17 cellular contexts compared by ENCODE assay signal in the genomic region with DNA sequence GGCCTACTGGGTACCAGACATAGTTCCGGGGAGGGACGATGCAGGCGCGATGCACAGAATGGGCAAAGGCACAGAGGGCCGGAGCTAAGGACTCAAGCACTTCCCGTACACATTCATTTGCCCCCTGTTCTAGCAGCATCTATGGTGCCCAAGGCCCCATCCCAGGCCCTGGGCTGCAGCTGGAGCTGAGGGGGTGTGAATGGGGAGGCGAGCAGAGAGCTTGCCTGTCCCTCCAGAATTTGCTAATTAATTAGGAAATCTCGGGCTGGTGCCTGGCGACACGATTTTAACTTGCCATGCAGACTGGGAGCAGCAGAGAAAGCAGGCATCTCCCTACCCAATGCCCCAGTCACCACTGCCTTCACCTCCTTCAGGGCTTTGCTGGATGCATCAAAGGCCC. TPM values are rescaled to one million over a fixed set of nuclear protein-coding genes. Genes with fewer than 3 reads are reported as not detected.
DNase-seq lines count a peak whose midpoint lies in the region; ATAC-seq, FAIRE-seq and TF ChIP-seq lines count a peak whose summit lies in the region.
"Had no signal": no experiment of that assay in that cellular context is flagged by ENCODE, and none has a peak within 500 bp of the region (broad histone marks: within the 10 kb centered on the region; RNA-seq: fewer than 3 reads in every experiment).

No MANE protein-coding gene starts in this region.

- in situ Hi-C loops in HepG2 (cut with HindIII; ENCODE audit: extremely low pct_ligation_motif_present, low pct_unique_long_range_greater_than_20kb), result loop anchor here (5.0 kb wide), 1 partner anchor 38 kb away; no protein-coding TSS in a partner anchor

- intact Hi-C loops in HepG2 (cut with micrococcal nuclease; ENCODE audit: unreplicated experiment) (no loop called here), right lobe of liver (cut with DNase I) (no loop called here), left lung (cut with DNase I) (no loop called here)

- no peaks in the 10 kb centered on the region for H3K79me2 ChIP-seq in HepG2 (ENCODE audit: insufficient read depth, low read length)
- H3K79me2 ChIP-seq in SK-N-SH (ENCODE audit: insufficient read depth), result no peaks in the 10 kb centered on the region

- TF ChIP-seq POLR2A in HepG2 (IDR thresholded peaks at IDR 0.05; ENCODE audit: insufficient read depth in 1 of 2, low read depth in 2 of 2, low read length in 2 of 2) (no peak), right lobe of liver (IDR thresholded peaks at IDR 0.05) (no peak), gastroesophageal sphincter (IDR thresholded peaks at IDR 0.05) (no peak)

- ATAC-seq in HepG2 (peak; percentile 38), right lobe of liver (no peak), left lung (no peak), GM18519 (IDR thresholded peaks at IDR 0.05; ENCODE audit: low FRiP score, unreplicated experiment) (no peak), gastroesophageal sphincter (no peak)
- ATAC-seq: Right ventricle myocardium inferior had no signal

- TF ChIP-seq RAD21 in HepG2 (CRISPR knock-in tag; IDR thresholded peaks at IDR 0.05), result no peak
- TF ChIP-seq RAD21 in SK-N-SH (IDR thresholded peaks at IDR 0.05; ENCODE audit: low read length), result no peak

- peaks cover 30% of the 10 kb centered on the region for H3F3A ChIP-seq in SK-N-SH (replicated peaks; ENCODE audit: insufficient read depth)

- BruUV-seq in HepG2 (replicated peaks; lab: Mats Ljungman, UMichigan), result no TSS peak

- H3K4me1 ChIP-seq in HepG2 (ENCODE audit: insufficient read depth, low read length) (peaks cover 85% of the 10 kb centered on the region), right lobe of liver (peaks cover 0 to 27% (median 3%) of the 10 kb centered on the region in 4 donors), SK-N-SH (ENCODE audit: control insufficient read depth in 1 of 2, insufficient read depth in 2 of 2, low read depth in 1 of 2, low read length in 1 of 2) (peaks cover 0 to 10% of the 10 kb centered on the region in 2 experiments; a peak in 2 of 4 replicates), left lung (peaks cover 24 to 26% of the 10 kb centered on the region in 2 donors), gastroesophageal sphincter (peaks cover 0 to 9% (median 0%) of the 10 kb centered on the region in 3 donors)

- TF ChIP-seq EP300 in HepG2 (IDR thresholded peaks at IDR 0.05; ENCODE audit: low read depth in 2 of 2, low read length in 2 of 2), result no peak
- no peak for TF ChIP-seq EP300 in HepG2 (CRISPR knock-in tag; IDR thresholded peaks at IDR 0.05; ENCODE audit: borderline replicate concordance)
- TF ChIP-seq EP300 in SK-N-SH (IDR thresholded peaks at IDR 0.05; ENCODE audit: borderline replicate concordance in 1 of 2, low read depth in 1 of 2, low read length in 1 of 2), result no peak
- TF ChIP-seq EP300 in gastroesophageal sphincter (IDR thresholded peaks at IDR 0.05), result no peak

- H3K4me3 ChIP-seq in HepG2 (replicated peaks in 1 of 3; ENCODE audit: insufficient read depth in 1 of 3, low read depth in 2 of 3, low read length in 3 of 3) (0 out of 6 replicates have a peak overlapping the region, but pooled peaks of 1 of the 3 experiments have one; percentile 3), right lobe of liver (no peak overlapping the region), SK-N-SH (ENCODE audit: low read depth in 2 of 2, low read length in 1 of 2) (no peak overlapping the region), left lung (no peak overlapping the region), gastroesophageal sphincter (no peak overlapping the region)
- H3K4me3 ChIP-seq: K562 had no signal

- no peak overlapping the region for H2AFZ ChIP-seq in HepG2 (ENCODE audit: low read length)
- H2AFZ ChIP-seq in SK-N-SH (ENCODE audit: low read depth), result no peak overlapping the region

- H3K9me2 ChIP-seq in SK-N-SH, result no peaks in the 10 kb centered on the region

- H3K9ac ChIP-seq in HepG2 (ENCODE audit: insufficient read depth, low read depth, low read length) (no peak overlapping the region), SK-N-SH (no peak overlapping the region)

- POLR2A ChIA-PET in HepG2 (lab: Yijun Ruan, JAX), result interaction anchor here (0.8 to 1.3 kb wide), 2 partner anchors 27 to 35 kb away, joined by 3 to 4 read pairs; no protein-coding TSS in a partner anchor
- POLR2A ChIA-PET in SK-N-SH (lab: Yijun Ruan, JAX), result no interaction called here

- CTCF ChIA-PET in HepG2 (lab: Yijun Ruan, JAX; ENCODE audit: low intra/inter-chr PET ratio, low total read pairs), result no interaction called here
- CTCF ChIA-PET in SK-N-SH (lab: Yijun Ruan, JAX), result interaction anchor here (0.8 to 1.4 kb wide), 4 partner anchors 10 to 47 kb away, joined by 3 to 7 read pairs (median 6); a partner anchor contains a TSS

- no peak for DNase-seq in HepG2 (ENCODE audit: low spot score)
- no peak for DNase-seq in right lobe of liver
- DNase-seq in SK-N-SH, result peak; percentile 16
- peak; percentile 29 to 42 for DNase-seq in left lung
- DNase-seq in DMS114 treated with DMSO at 0.1 percent for 48 hours (lab: John Stamatoyannopoulos, UW; ENCODE audit: unreplicated experiment), result no peak
- no peak for DNase-seq in stimulated activated CD4-positive, alpha-beta T cell treated with anti-CD3 and anti-CD28 coated beads, Interleukin-4, amount 100 ng/mL, for 1 hour
- DNase-seq: DMS153, MV-4-11, NCI-H1436 treated with DMSO at 0.1 percent for 48 hours, NCI-H2081, NCI-H510A, NCI-H774 had no signal

- H3K27ac ChIP-seq in HepG2 (ENCODE audit: extremely low read length, insufficient read depth, low read length) (no peak overlapping the region), right lobe of liver (no peak overlapping the region), SK-N-SH (ENCODE audit: low read depth in 2 of 2, low read length in 1 of 2) (no peak overlapping the region), left lung (no peak overlapping the region), gastroesophageal sphincter (no peak overlapping the region)

- peaks cover 0 to 3% of the 10 kb centered on the region in 2 experiments; a peak in 1 of 5 replicates for H3K27me3 ChIP-seq in HepG2 (ENCODE audit: control insufficient read depth in 1 of 2, insufficient read depth in 2 of 2, low read length in 2 of 2)
- H3K27me3 ChIP-seq in right lobe of liver, result no peaks in the 10 kb centered on the region
- H3K27me3 ChIP-seq in SK-N-SH (ENCODE audit: insufficient read depth), result no peaks in the 10 kb centered on the region
- H3K27me3 ChIP-seq in left lung, result no peaks in the 10 kb centered on the region
- no peaks in the 10 kb centered on the region for H3K27me3 ChIP-seq in gastroesophageal sphincter

- H3K4me2 ChIP-seq in HepG2 (ENCODE audit: low read depth, low read length) (peak overlapping the region; percentile 51; the same call in 1 of the 2 replicates), SK-N-SH (no peak overlapping the region)

- peaks cover 4 to 6% of the 10 kb centered on the region in 2 experiments; a peak in 3 of 5 replicates for H3K36me3 ChIP-seq in HepG2 (replicated peaks in 1 of 2; ENCODE audit: control insufficient read depth in 1 of 2, insufficient read depth in 2 of 2, low read length in 2 of 2)
- peaks cover 0 to 7% (median 2%) of the 10 kb centered on the region in 4 donors for H3K36me3 ChIP-seq in right lobe of liver
- peaks cover 7 to 20% of the 10 kb centered on the region in 2 experiments for H3K36me3 ChIP-seq in SK-N-SH (replicated peaks in 1 of 2; ENCODE audit: control insufficient read depth in 1 of 2, insufficient read depth in 2 of 2, low read length in 1 of 2)
- peaks cover 0 to 6% of the 10 kb centered on the region in 2 donors for H3K36me3 ChIP-seq in left lung
- peaks cover 0 to 7% of the 10 kb centered on the region in 2 donors for H3K36me3 ChIP-seq in gastroesophageal sphincter

- 23% methylated on average over 6 of the region's 10 CpGs for WGBS in HepG2 (ENCODE audit: low lambda C conversion rate)
- WGBS in right lobe of liver (ENCODE audit: insufficient coverage, low coverage, low lambda C conversion rate, missing lambda C conversion rate), result 80% methylated on average over 1 of the region's 10 CpGs
- WGBS in SK-N-SH (ENCODE audit: low lambda C conversion rate), result 89% methylated on average over 10 of the region's 10 CpGs
- 87% methylated on average over 3 of the region's 10 CpGs; no CpG with 5 or more reads in 1 of the 2 donors for WGBS in gastroesophageal sphincter (ENCODE audit: low coverage in 1 of 2), 2 donors

- H3K9me3 ChIP-seq in HepG2 (ENCODE audit: low read length) (no peaks in the 10 kb centered on the region), right lobe of liver (no peaks in the 10 kb centered on the region), SK-N-SH (no peaks in the 10 kb centered on the region), left lung (no peaks in the 10 kb centered on the region), gastroesophageal sphincter (no peaks in the 10 kb centered on the region)

- no peak for FAIRE-seq in HepG2 (lab: Jason Lieb, UNC)

- H4K20me1 ChIP-seq in HepG2 (ENCODE audit: insufficient read depth, low read length), result peaks cover 16% of the 10 kb centered on the region; the same call in 1 of the 2 replicates
- peaks cover 5% of the 10 kb centered on the region; the same call in 1 of the 2 replicates for H4K20me1 ChIP-seq in SK-N-SH (ENCODE audit: insufficient read depth)

- TF ChIP-seq CTCF in HepG2 (CRISPR knock-in tag; IDR thresholded peaks at IDR 0.05) (no peak), right lobe of liver (IDR thresholded peaks at IDR 0.05) (no peak), SK-N-SH (IDR thresholded peaks at IDR 0.05) (no peak), left lung (IDR thresholded peaks at IDR 0.05) (no peak), gastroesophageal sphincter (IDR thresholded peaks at IDR 0.05) (no peak)

RNA-seq across cellular contexts. Expression of a gene that starts 35.9 kb away (rescaled TPM):
- total RNA-seq in HepG2 (2016; rRNA removed; fragmentation: Illumina TruSeq; extraction: Trizol), result 15.5 and 33.6 TPM in 2 replicates
- total RNA-seq in HepG2 (2016; cell fraction: cytosol; rRNA removed; fragmentation: Illumina TruSeq; extraction: Trizol; ENCODE audit: low read depth), result 6.7 and 7.8 TPM in 2 replicates
- total RNA-seq in HepG2 (2016; cell fraction: insoluble cytoplasmic fraction; rRNA removed; fragmentation: Illumina TruSeq; extraction: Trizol), result 10.8 and 35.8 TPM in 2 replicates
- 14.9 and 16.9 TPM in 2 replicates for total RNA-seq in HepG2 (2016; cell fraction: membrane; rRNA removed; fragmentation: Illumina TruSeq; extraction: Trizol)
- 41.9 and 47.9 TPM in 2 replicates for total RNA-seq in HepG2 (2016; cell fraction: nucleus; rRNA removed; fragmentation: Illumina TruSeq; extraction: Trizol)
- 53.6 and 62.5 TPM in 2 replicates for polyA plus RNA-seq in HepG2 (2011; rRNA removed)
- 39.1 and 62.9 TPM in 2 replicates for polyA plus RNA-seq in HepG2 (2011; cell fraction: cytosol; rRNA removed)
- polyA plus RNA-seq in HepG2 (2011; cell fraction: nucleus; rRNA removed), result 163 and 212 TPM in 2 replicates
- 25.4 and 56.3 TPM in 2 replicates for polyA plus RNA-seq in HepG2 (2012)
- 2.1 and 2.2 TPM in 2 replicates for polyA plus RNA-seq in HepG2 (2016; cell fraction: cytosol; fragmentation: Illumina TruSeq; extraction: Trizol; ENCODE audit: low read depth)
- polyA plus RNA-seq in HepG2 (2016; cell fraction: insoluble cytoplasmic fraction; fragmentation: Illumina TruSeq; extraction: Trizol; ENCODE audit: low read depth), result 11.5 and 14.9 TPM in 2 replicates
- 5.7 and 6.8 TPM in 2 replicates for polyA plus RNA-seq in HepG2 (2016; cell fraction: membrane; fragmentation: Illumina TruSeq; extraction: Trizol; ENCODE audit: low read depth)
- polyA plus RNA-seq in HepG2 (2016; cell fraction: nucleus; fragmentation: Illumina TruSeq; extraction: Trizol; ENCODE audit: insufficient read depth, low read depth), result 84.4 and 87.2 TPM in 2 replicates
- polyA minus RNA-seq in HepG2 (2011; rRNA and poly(A)+ RNA removed; ENCODE audit: low replicate concordance), result 69.9 and 218 TPM in 2 replicates
- 72.7 and 86.9 TPM in 2 replicates for polyA minus RNA-seq in HepG2 (2011; cell fraction: cytosol; rRNA and poly(A)+ RNA removed)
- polyA minus RNA-seq in HepG2 (2011; cell fraction: nucleus; rRNA and poly(A)+ RNA removed), result 65.6 and 79.3 TPM in 2 replicates
- total RNA-seq in right lobe of liver, result 10 to 100 TPM in 4 of 6 experiments, 1 to 10 TPM in 2; 6.0 to 14.7 (median 10.8) TPM
- polyA plus RNA-seq in SK-N-SH (2012; rRNA removed), result 82.2 and 126 TPM in 2 replicates
- polyA plus RNA-seq in SK-N-SH (2012; cell fraction: cytosol; rRNA removed), result 47.2 and 71.1 TPM in 2 replicates
- polyA plus RNA-seq in SK-N-SH (2012; cell fraction: nucleus; rRNA removed), result 164 and 170 TPM in 2 replicates
- 10 to 100 TPM; 36.9 to 62.6 TPM for total RNA-seq in left lung
- total RNA-seq in gastroesophageal sphincter, result 10 to 100 TPM in 2 of 4 donors, 1 to 10 TPM in 2; 8.9 to 16.1 (median 12.4) TPM
- polyA plus RNA-seq: CD14-positive monocyte had no signal

RNA-seq across cellular contexts. Expression of a gene that starts 46.5 kb away (rescaled TPM):
- not detected in 2 replicates for total RNA-seq in HepG2 (2016; rRNA removed; fragmentation: Illumina TruSeq; extraction: Trizol)
- not detected in 2 replicates for total RNA-seq in HepG2 (2016; cell fraction: cytosol; rRNA removed; fragmentation: Illumina TruSeq; extraction: Trizol; ENCODE audit: low read depth)
- total RNA-seq in HepG2 (2016; cell fraction: insoluble cytoplasmic fraction; rRNA removed; fragmentation: Illumina TruSeq; extraction: Trizol), result not detected in 2 replicates
- total RNA-seq in HepG2 (2016; cell fraction: membrane; rRNA removed; fragmentation: Illumina TruSeq; extraction: Trizol), result not detected in 2 replicates
- total RNA-seq in HepG2 (2016; cell fraction: nucleus; rRNA removed; fragmentation: Illumina TruSeq; extraction: Trizol), result not detected in 2 replicates
- 0.07 and 0.10 TPM in 2 replicates for polyA plus RNA-seq in HepG2 (2011; rRNA removed)
- 0.06 and 0.11 TPM in 2 replicates for polyA plus RNA-seq in HepG2 (2011; cell fraction: cytosol; rRNA removed)
- 0.10 and 0.17 TPM in 2 replicates for polyA plus RNA-seq in HepG2 (2011; cell fraction: nucleus; rRNA removed)
- polyA plus RNA-seq in HepG2 (2012), result 0.13 and 0.69 TPM in 2 replicates
- polyA plus RNA-seq in HepG2 (2016; cell fraction: cytosol; fragmentation: Illumina TruSeq; extraction: Trizol; ENCODE audit: low read depth), result not detected in 2 replicates
- polyA plus RNA-seq in HepG2 (2016; cell fraction: insoluble cytoplasmic fraction; fragmentation: Illumina TruSeq; extraction: Trizol; ENCODE audit: low read depth), result not detected in 2 replicates
- polyA plus RNA-seq in HepG2 (2016; cell fraction: membrane; fragmentation: Illumina TruSeq; extraction: Trizol; ENCODE audit: low read depth), result 0.09 TPM in 1 of 2 replicates, not detected in the other
- not detected in 2 replicates for polyA plus RNA-seq in HepG2 (2016; cell fraction: nucleus; fragmentation: Illumina TruSeq; extraction: Trizol; ENCODE audit: insufficient read depth, low read depth)
- polyA minus RNA-seq in HepG2 (2011; rRNA and poly(A)+ RNA removed; ENCODE audit: low replicate concordance), result 0.22 and 1.1 TPM in 2 replicates
- polyA minus RNA-seq in HepG2 (2011; cell fraction: cytosol; rRNA and poly(A)+ RNA removed), result not detected in 2 replicates
- not detected in 2 replicates for polyA minus RNA-seq in HepG2 (2011; cell fraction: nucleus; rRNA and poly(A)+ RNA removed)
- under 1 TPM in 2 of 6 experiments, not detected in 4; 0.19 to 1.00 TPM for total RNA-seq in right lobe of liver
- 0.97 and 1.6 TPM in 2 replicates for polyA plus RNA-seq in SK-N-SH (2012; rRNA removed)
- 0.71 and 1.2 TPM in 2 replicates for polyA plus RNA-seq in SK-N-SH (2012; cell fraction: cytosol; rRNA removed)
- 0.95 and 2.1 TPM in 2 replicates for polyA plus RNA-seq in SK-N-SH (2012; cell fraction: nucleus; rRNA removed)
- total RNA-seq in left lung, result not detected
- not detected for total RNA-seq in gastroesophageal sphincter
- polyA plus RNA-seq: CD14-positive monocyte had no signal

Comparison
In these comparisons a context has a peak if more than half of its experiments do, and no peak if none do; other contexts are left out.
1. DNase-seq: peak in SK-N-SH (single experiment) and left lung (2 of 2); none in HepG2 (single experiment), right lobe of liver (0 of 3), DMS114 treated with DMSO at 0.1 percent for 48 hours (single experiment) and stimulated activated CD4-positive, alpha-beta T cell treated with anti-CD3 and anti-CD28 coated beads, Interleukin-4, amount 100 ng/mL, for 1 hour (single experiment).